In the genomic region with DNA sequence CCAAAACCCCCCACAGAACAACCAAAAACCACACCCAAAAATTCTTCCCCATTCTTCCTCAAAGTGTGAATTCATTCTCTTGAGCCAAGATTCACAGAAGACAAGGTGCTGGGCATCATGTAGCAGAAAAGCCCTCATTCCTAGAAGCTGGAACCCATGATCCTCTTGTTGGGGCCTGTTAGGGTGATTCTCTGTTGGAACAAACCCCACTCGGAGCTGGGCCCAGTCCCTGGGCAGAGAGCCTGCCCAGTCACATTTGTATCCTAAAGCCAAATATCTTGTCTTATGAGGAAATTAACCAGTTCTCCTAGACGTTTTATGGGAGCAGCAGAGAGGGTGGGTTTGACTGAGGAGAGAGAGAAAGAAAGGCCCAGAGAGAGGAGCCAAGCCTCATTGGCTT, we compare ENCODE assay signal across 20 cellular contexts. TPM values are rescaled to one million over a fixed set of nuclear protein-coding genes. Genes with fewer than 3 reads are reported as not detected.
DNase-seq lines count a peak whose midpoint lies in the region; ATAC-seq, FAIRE-seq and TF ChIP-seq lines count a peak whose summit lies in the region.
"Had no signal": no experiment of that assay in that cellular context is flagged by ENCODE, and none has a peak within 500 bp of the region (broad histone marks: within the 10 kb centered on the region; RNA-seq: fewer than 3 reads in every experiment).

No MANE protein-coding gene starts in this region.

- no peaks in the 10 kb centered on the region for H4K20me1 ChIP-seq in mammary epithelial cell (ENCODE audit: insufficient read depth, low read length)

- H3K9me3 ChIP-seq in mammary epithelial cell (replicated peaks; ENCODE audit: insufficient read depth, low read length) (no peaks in the 10 kb centered on the region), upper lobe of right lung (no peaks in the 10 kb centered on the region)

- CTCF ChIA-PET in mammary epithelial cell (lab: Charles Lee; ENCODE audit: low non-redundant PET), result interaction anchor here (1.2 kb wide), 1 partner anchor 66 kb away, joined by 3 read pairs; no protein-coding TSS in a partner anchor

- peaks cover 13% of the 10 kb centered on the region for H3K4me1 Mint-ChIP-seq in memory B cell
- H3K4me1 Mint-ChIP-seq: CD4-positive, CD25-positive, alpha-beta regulatory T cell had no signal

- TF ChIP-seq CTCF in mammary epithelial cell (conservative IDR thresholded peaks at IDR 0.05 in 1 of 2, IDR thresholded peaks at IDR 0.05 in 1 of 2; ENCODE audit: extremely low read depth in 1 of 2, insufficient read depth in 1 of 2, low read depth in 1 of 2, low read length in 2 of 2) (no peak), upper lobe of right lung (IDR thresholded peaks at IDR 0.05) (no peak)

- 0% methylated on average over 2 of the region's 2 CpGs for WGBS in mammary epithelial cell (ENCODE audit: low coverage, missing lambda C conversion rate)

- H3K27ac ChIP-seq in mammary epithelial cell (ENCODE audit: insufficient read depth, low read depth, low read length), result peak overlapping the region; percentile 99
- H3K27ac ChIP-seq in upper lobe of right lung, result peak overlapping the region; percentile 7

- no peak overlapping the region for H3K4me3 Mint-ChIP-seq in memory B cell
- H3K4me3 Mint-ChIP-seq: activated naive CD8-positive, alpha-beta T cell; activated T-cell treated with anti-CD3 and anti-CD28 coated beads, Interleukin-2, amount 50 U/mL, for 4 hours; CD4-positive, CD25-positive, alpha-beta regulatory T cell had no signal

- H3K4me3 ChIP-seq in mammary epithelial cell (replicated peaks in 1 of 3; ENCODE audit: insufficient read depth in 1 of 3, low read depth in 2 of 3, low read length in 3 of 3) (no peak overlapping the region), upper lobe of right lung (no peak overlapping the region)

- peak overlapping the region; percentile 68 for H3K4me2 ChIP-seq in mammary epithelial cell (ENCODE audit: insufficient read depth, low read depth, low read length)

- no peaks in the 10 kb centered on the region for H3K9me3 Mint-ChIP-seq in memory B cell
- H3K9me3 Mint-ChIP-seq: activated T-cell treated with anti-CD3 and anti-CD28 coated beads, Interleukin-2, amount 50 U/mL, for 4 hours; CD4-positive, CD25-positive, alpha-beta regulatory T cell; IgD-negative memory B cell had no signal

- peak; percentile 11 for ATAC-seq in Right ventricle myocardium superior (ENCODE audit: poor library complexity)
- ATAC-seq in left ventricle myocardium superior, result no peak
- peak; percentile 44 for ATAC-seq in memory B cell (ENCODE audit: low read depth)
- no peak for ATAC-seq in upper lobe of right lung
- ATAC-seq in HG02610 (IDR thresholded peaks at IDR 0.05; ENCODE audit: unreplicated experiment), result no peak

- H3K27ac Mint-ChIP-seq in memory B cell, result no peak overlapping the region
- H3K27ac Mint-ChIP-seq: activated naive CD8-positive, alpha-beta T cell had no signal

- dilution Hi-C loops in mammary epithelial cell (cut with HindIII; ENCODE audit: low sequenced_read_pairs), result no loop called here

- no peak for DNase-seq in Right ventricle myocardium superior
- DNase-seq in left ventricle myocardium superior, result no peak
- DNase-seq in mammary epithelial cell, result peak; percentile 81
- no peak for DNase-seq in memory B cell (ENCODE audit: low spot score in 2 of 2)
- no peak for DNase-seq in upper lobe of right lung
- no peak for DNase-seq in posterior cingulate gyrus
- DNase-seq in RCC 7860 (ENCODE audit: low spot score), result no peak
- DNase-seq: 8988T; activated CD4-positive, alpha-beta T cell treated with anti-CD3 and anti-CD28 coated beads, Interleukin-2, amount 50 U/mL, for 48 hours; activated T-cell treated with anti-CD3 and anti-CD28 coated beads, Interleukin-2, amount 50 U/mL, for 4 hours; effector memory CD4-positive, alpha-beta T cell; NCI-H2171; NCI-H82 had no signal

- peak overlapping the region; percentile 93 for H3K9ac ChIP-seq in mammary epithelial cell (ENCODE audit: insufficient read depth, low read length)

- no TSS peak for BruUV-seq in mammary epithelial cell (replicated peaks; lab: Mats Ljungman, UMichigan)

- peaks cover 41% of the 10 kb centered on the region for H3K4me1 ChIP-seq in mammary epithelial cell (ENCODE audit: insufficient read depth, low read length)
- no peaks in the 10 kb centered on the region for H3K4me1 ChIP-seq in upper lobe of right lung

- no peaks in the 10 kb centered on the region for H3K36me3 Mint-ChIP-seq in memory B cell
- H3K36me3 Mint-ChIP-seq: activated naive CD8-positive, alpha-beta T cell; CD4-positive, CD25-positive, alpha-beta regulatory T cell; IgD-negative memory B cell had no signal

- in situ Hi-C loops in mammary epithelial cell (cut with MboI; ENCODE audit: low sequenced_read_pairs in 2 of 2), result loop anchor here (25.0 kb wide), 2 partner anchors 308 to 433 kb away; no protein-coding TSS in a partner anchor

- H3K27me3 ChIP-seq in mammary epithelial cell (ENCODE audit: insufficient read depth, low read length), result no peaks in the 10 kb centered on the region
- no peaks in the 10 kb centered on the region for H3K27me3 ChIP-seq in upper lobe of right lung

- intact Hi-C loops in Right ventricle myocardium superior (cut with DNase I) (no loop called here), left ventricle myocardium superior (cut with micrococcal nuclease) (no loop called here), mammary epithelial cell (cut with micrococcal nuclease) (loop anchor here (10.0 kb wide), 1 partner anchor 810 kb away; no protein-coding TSS in a partner anchor), upper lobe of right lung (cut with DNase I) (no loop called here), posterior cingulate gyrus (cut with DNase I) (no loop called here)

- no peak for FAIRE-seq in RCC 7860 (lab: Jason Lieb, UNC)

- H2AFZ ChIP-seq in mammary epithelial cell (ENCODE audit: low read depth, low read length), result peak overlapping the region; percentile 48

- H3K36me3 ChIP-seq in mammary epithelial cell (ENCODE audit: insufficient read depth, low read length) (no peaks in the 10 kb centered on the region), upper lobe of right lung (no peaks in the 10 kb centered on the region)

- peaks cover 3% of the 10 kb centered on the region for H3K79me2 ChIP-seq in mammary epithelial cell (ENCODE audit: insufficient read depth, low read length)

- H3K27me3 Mint-ChIP-seq in memory B cell, result peaks cover 2% of the 10 kb centered on the region
- H3K27me3 Mint-ChIP-seq: activated naive CD8-positive, alpha-beta T cell; IgD-negative memory B cell had no signal

RNA-seq across cellular contexts. Expression of gene VPS4B, which starts 22.8 kb away (rescaled TPM):
- total RNA-seq in Right ventricle myocardium superior (15.9 TPM), left ventricle myocardium superior (20.6 TPM), mammary epithelial cell (10 to 100 TPM; 60.8 to 94.4 TPM), upper lobe of right lung (58.7 TPM)
- polyA plus RNA-seq in mammary epithelial cell, result 31.0 TPM
- 30.0 TPM for polyA minus RNA-seq in mammary epithelial cell

RNA-seq across cellular contexts. Expression of gene SERPINB5, which starts 31.7 kb away (rescaled TPM):
- total RNA-seq in Right ventricle myocardium superior, result not detected
- total RNA-seq in left ventricle myocardium superior, result not detected
- total RNA-seq in mammary epithelial cell, result 100 to 1,000 TPM; 428 to 490 TPM
- 525 TPM for polyA plus RNA-seq in mammary epithelial cell
- polyA minus RNA-seq in mammary epithelial cell, result 393 TPM
- 0.55 TPM for total RNA-seq in upper lobe of right lung
- total RNA-seq: activated T-cell treated with anti-CD3 and anti-CD28 coated beads, Interleukin-2, amount 50 U/mL, for 4 hours; CD4-positive, CD25-positive, alpha-beta regulatory T cell; Daoy; RPMI7951; skeletal muscle tissue had no signal
- polyA plus RNA-seq: CD4-positive, CD25-positive, alpha-beta regulatory T cell; IgD-negative memory B cell had no signal

Comparison
In these comparisons a context has a peak if more than half of its experiments do, and no peak if none do; other contexts are left out.
1. ATAC-seq: peak in Right ventricle myocardium superior (single experiment) and memory B cell (single experiment); none in left ventricle myocardium superior (single experiment), upper lobe of right lung (single experiment) and HG02610 (single experiment).
2. RNA of gene SERPINB5, which starts 31.7 kb away (total RNA-seq): 428 to 490 TPM in mammary epithelial cell; 0.55 TPM in upper lobe of right lung (single experiment), not detected in Right ventricle myocardium superior (single experiment) and not detected in left ventricle myocardium superior (single experiment); every median in the first group is over 100 times any median in the second.